ENCODE assay signal across 17 cellular contexts in the genomic region with DNA sequence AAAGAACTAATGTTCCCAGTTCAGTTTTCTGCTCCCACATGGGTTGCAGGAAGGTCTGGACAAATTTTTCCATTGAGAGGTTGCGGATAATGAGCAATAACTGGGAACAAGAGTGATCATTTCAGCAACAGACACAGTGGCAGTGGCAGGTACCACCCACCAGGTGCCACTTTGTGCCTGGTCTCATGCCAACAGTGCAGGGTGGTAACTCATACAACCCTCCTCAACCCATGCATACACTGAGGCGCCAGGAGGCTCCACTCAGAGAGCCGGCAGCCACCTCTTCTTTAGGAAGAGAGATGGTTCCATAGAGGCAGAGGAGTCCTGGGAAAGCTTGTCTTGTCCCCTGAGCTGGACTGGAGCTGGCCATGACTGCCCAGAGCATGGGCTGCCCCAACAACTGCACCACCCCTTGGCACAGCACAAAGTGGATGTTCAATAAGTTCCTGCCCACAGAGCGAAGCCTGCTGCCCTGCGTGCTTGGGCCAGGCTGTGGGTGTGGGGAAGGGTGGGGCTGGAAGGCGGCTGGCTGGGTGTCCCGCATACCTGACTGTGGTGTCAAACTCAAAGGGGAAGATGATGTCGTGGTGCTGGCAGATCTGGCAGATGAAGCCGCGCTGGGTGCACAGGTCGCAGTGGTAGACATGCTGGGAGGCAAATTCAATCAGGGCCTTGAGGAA. TPM values are rescaled to one million over a fixed set of nuclear protein-coding genes. Genes with fewer than 3 reads are reported as not detected.
DNase-seq lines count a peak whose midpoint lies in the region; ATAC-seq and TF ChIP-seq lines count a peak whose summit lies in the region.
"Had no signal": no experiment of that assay in that cellular context is flagged by ENCODE, and none has a peak within 500 bp of the region (broad histone marks: within the 10 kb centered on the region; RNA-seq: fewer than 3 reads in every experiment).

No MANE protein-coding gene starts in this region.

- H3K4me3 Mint-ChIP-seq in WTC11 = no peak overlapping the region
- H3K4me3 Mint-ChIP-seq: memory B cell had no signal

- no peak for DNase-seq in breast epithelium (ENCODE audit: low spot score in 2 of 2)
- peak; percentile 63 for DNase-seq in kidney tubule cell (ENCODE audit: low spot score)
- DNase-seq in gastrocnemius medialis = peak; percentile 38 to 60
- no peak for DNase-seq in stimulated activated CD4-positive, alpha-beta T cell treated with anti-CD3 and anti-CD28 coated beads, Interleukin-12 subunit alpha, Interleukin-12 subunit beta, amount 100 ng/mL, for 4 hours
- no peak for DNase-seq in WTC11 (ENCODE audit: low spot score)
- DNase-seq in UCSD-AML1 (lab: John Stamatoyannopoulos, UW; ENCODE audit: unreplicated experiment) = no peak
- no peak for DNase-seq in NCI-H2171 treated with DMSO at 0.1 percent for 48 hours (lab: John Stamatoyannopoulos, UW)
- DNase-seq: activated naive CD4-positive, alpha-beta T cell; EL; NCI-H1092; NCI-H2107; NCI-H526 treated with DMSO at 0.1 percent for 48 hours; right cardiac atrium; stimulated activated CD4-positive, alpha-beta T cell treated with anti-CD3 and anti-CD28 coated beads, Interleukin-2, amount 100 ng/mL, for 24 hours had no signal

- no peak overlapping the region for H3K27ac Mint-ChIP-seq in WTC11
- H3K27ac Mint-ChIP-seq: memory B cell had no signal

- peaks cover under 1% of the 10 kb centered on the region for H3K27me3 Mint-ChIP-seq in WTC11 (ENCODE audit: low read depth)
- H3K27me3 Mint-ChIP-seq: memory B cell had no signal

- TF ChIP-seq POLR2A in breast epithelium (IDR thresholded peaks at IDR 0.05) (no peak), gastrocnemius medialis (IDR thresholded peaks at IDR 0.05) (no peak)

- H3K9me3 Mint-ChIP-seq in WTC11 = no peaks in the 10 kb centered on the region
- H3K9me3 Mint-ChIP-seq: memory B cell, neural crest cell had no signal

- CTCF ChIA-PET in HEK293 (lab: Yijun Ruan, JAX) (interaction anchor here (1.1 kb wide), 1 partner anchor 14 kb away, joined by 4 read pairs; no protein-coding TSS in a partner anchor), WTC11 (lab: Charles Lee) (no interaction called here)

- H3K4me3 ChIP-seq in HEK293 (ENCODE audit: low read depth, low read length) (no peak overlapping the region), breast epithelium (no peak overlapping the region), gastrocnemius medialis (no peak overlapping the region)

- intact Hi-C loops in breast epithelium (cut with DNase I; ENCODE audit: low total_unique reads) (no loop called here), gastrocnemius medialis (cut with DNase I; ENCODE audit: low total_unique reads) (no loop called here)

- H3K4me1 Mint-ChIP-seq in WTC11 = peaks cover 23% of the 10 kb centered on the region
- H3K4me1 Mint-ChIP-seq: neural crest cell had no signal

- H3K9me3 ChIP-seq in HEK293 (ENCODE audit: control insufficient read depth, insufficient read depth, low read depth, low read length) (no peaks in the 10 kb centered on the region), breast epithelium (no peaks in the 10 kb centered on the region), gastrocnemius medialis (no peaks in the 10 kb centered on the region)

- in situ Hi-C loops in gastrocnemius medialis (cut with MboI; ENCODE audit: low sequenced_read_pairs in 4 of 4) = no loop called here

- POLR2A ChIA-PET in HEK293 (lab: Yijun Ruan, JAX) = no interaction called here
- POLR2A ChIA-PET in WTC11 (lab: Charles Lee) = no interaction called here

- ATAC-seq in gastrocnemius medialis (peak; percentile 19 to 66), WTC11 (no peak)

- peaks cover 0 to 27% of the 10 kb centered on the region in 2 experiments; a peak in 2 of 3 replicates for H3K36me3 ChIP-seq in HEK293 (ENCODE audit: control insufficient read depth in 2 of 2, insufficient read depth in 1 of 2, low read length in 2 of 2)
- H3K36me3 ChIP-seq in breast epithelium = no peaks in the 10 kb centered on the region
- H3K36me3 ChIP-seq in gastrocnemius medialis = peaks cover 0 to 27% of the 10 kb centered on the region in 2 donors

- H3K36me3 Mint-ChIP-seq in WTC11 = no peaks in the 10 kb centered on the region
- H3K36me3 Mint-ChIP-seq: memory B cell had no signal

- no peak for TF ChIP-seq CTCF in HEK293 (tag by site-specific recombination; IDR thresholded peaks at IDR 0.05)
- TF ChIP-seq CTCF in breast epithelium (IDR thresholded peaks at IDR 0.05) = no peak
- no peak for TF ChIP-seq CTCF in gastrocnemius medialis (IDR thresholded peaks at IDR 0.05 in 4 of 5, conservative IDR thresholded peaks at IDR 0.05 in 1 of 5)
- TF ChIP-seq CTCF in WTC11 (IDR thresholded peaks at IDR 0.05) = no peak

- H3K27ac ChIP-seq in HEK293 (ENCODE audit: extremely low read depth, low read depth, low read length) = no peak overlapping the region
- peak overlapping the region; percentile 61 to 66 for H3K27ac ChIP-seq in breast epithelium
- H3K27ac ChIP-seq in gastrocnemius medialis = no peak overlapping the region

- H3K4me1 ChIP-seq in HEK293 (ENCODE audit: control insufficient read depth, insufficient read depth, low read length) (no peaks in the 10 kb centered on the region; the same call in 1 of the 2 replicates), breast epithelium (no peaks in the 10 kb centered on the region), gastrocnemius medialis (peaks cover 18 to 23% of the 10 kb centered on the region in 2 donors)

- H3K27me3 ChIP-seq in breast epithelium (no peaks in the 10 kb centered on the region), gastrocnemius medialis (no peaks in the 10 kb centered on the region)

TF ChIP-seq in HEK293, 187 proteins besides CTCF, POLR2A, EP300 and RAD21:
- TF ChIP-seq KLF1 (tag by site-specific recombination; IDR thresholded peaks at IDR 0.05) = 0 out of 2 replicates have a peak, but pooled peaks have one; percentile 13
- TF ChIP-seq ZNF146 (tag by site-specific recombination; IDR thresholded peaks at IDR 0.05) = no peak

TF ChIP-seq in WTC11, 78 proteins besides CTCF, POLR2A, EP300 and RAD21:
- TF ChIP-seq GABPB1 (CRISPR knock-in tag; IDR thresholded peaks at IDR 0.05) (no peak), ZNF423 (CRISPR knock-in tag; IDR thresholded peaks at IDR 0.05) (no peak), NR1H2 (CRISPR knock-in tag; IDR thresholded peaks at IDR 0.05) (no peak), ZNF138 (CRISPR knock-in tag; conservative IDR thresholded peaks at IDR 0.05) (no peak), NR3C1 (CRISPR knock-in tag; conservative IDR thresholded peaks at IDR 0.05; ENCODE audit: low read depth) (no peak), TEAD1 (CRISPR knock-in tag; IDR thresholded peaks at IDR 0.05) (no peak), NR2C2 (CRISPR knock-in tag; IDR thresholded peaks at IDR 0.05) (no peak), ZNF396 (CRISPR knock-in tag; IDR thresholded peaks at IDR 0.05; ENCODE audit: borderline replicate concordance) (no peak)
- TF ChIP-seq, protein P1, sequence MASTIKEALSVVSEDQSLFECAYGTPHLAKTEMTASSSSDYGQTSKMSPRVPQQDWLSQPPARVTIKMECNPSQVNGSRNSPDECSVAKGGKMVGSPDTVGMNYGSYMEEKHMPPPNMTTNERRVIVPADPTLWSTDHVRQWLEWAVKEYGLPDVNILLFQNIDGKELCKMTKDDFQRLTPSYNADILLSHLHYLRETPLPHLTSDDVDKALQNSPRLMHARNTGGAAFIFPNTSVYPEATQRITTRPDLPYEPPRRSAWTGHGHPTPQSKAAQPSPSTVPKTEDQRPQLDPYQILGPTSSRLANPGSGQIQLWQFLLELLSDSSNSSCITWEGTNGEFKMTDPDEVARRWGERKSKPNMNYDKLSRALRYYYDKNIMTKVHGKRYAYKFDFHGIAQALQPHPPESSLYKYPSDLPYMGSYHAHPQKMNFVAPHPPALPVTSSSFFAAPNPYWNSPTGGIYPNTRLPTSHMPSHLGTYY (CRISPR knock-in tag; IDR thresholded peaks at IDR 0.05) = no peak
- TF ChIP-seq, protein P2, sequence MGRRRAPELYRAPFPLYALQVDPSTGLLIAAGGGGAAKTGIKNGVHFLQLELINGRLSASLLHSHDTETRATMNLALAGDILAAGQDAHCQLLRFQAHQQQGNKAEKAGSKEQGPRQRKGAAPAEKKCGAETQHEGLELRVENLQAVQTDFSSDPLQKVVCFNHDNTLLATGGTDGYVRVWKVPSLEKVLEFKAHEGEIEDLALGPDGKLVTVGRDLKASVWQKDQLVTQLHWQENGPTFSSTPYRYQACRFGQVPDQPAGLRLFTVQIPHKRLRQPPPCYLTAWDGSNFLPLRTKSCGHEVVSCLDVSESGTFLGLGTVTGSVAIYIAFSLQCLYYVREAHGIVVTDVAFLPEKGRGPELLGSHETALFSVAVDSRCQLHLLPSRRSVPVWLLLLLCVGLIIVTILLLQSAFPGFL (CRISPR knock-in tag; IDR thresholded peaks at IDR 0.05; ENCODE audit: borderline replicate concordance) = no peak
- TF ChIP-seq, protein P3, sequence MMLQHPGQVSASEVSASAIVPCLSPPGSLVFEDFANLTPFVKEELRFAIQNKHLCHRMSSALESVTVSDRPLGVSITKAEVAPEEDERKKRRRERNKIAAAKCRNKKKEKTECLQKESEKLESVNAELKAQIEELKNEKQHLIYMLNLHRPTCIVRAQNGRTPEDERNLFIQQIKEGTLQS (CRISPR knock-in tag; conservative IDR thresholded peaks at IDR 0.05) = no peak

RNA-seq across cellular contexts. Expression of a gene that starts 6.4 kb away (rescaled TPM):
- 10 to 100 TPM; 17.3 to 28.8 (median 17.6) TPM for total RNA-seq in breast epithelium
- 1 to 10 TPM; 4.2 to 6.0 (median 5.1) TPM for total RNA-seq in gastrocnemius medialis
- total RNA-seq in WTC11 (2021) = 12.9 to 16.0 TPM (median 14.8 TPM) in 3 replicates

RNA-seq across cellular contexts. Expression of a gene that starts 51.5 kb away (rescaled TPM):
- total RNA-seq in breast epithelium = 10 to 100 TPM; 31.5 to 49.0 (median 36.9) TPM
- 10 to 100 TPM; 27.5 to 86.8 (median 31.3) TPM for total RNA-seq in gastrocnemius medialis
- 15.8 to 19.6 TPM (median 17.2 TPM) in 3 replicates for total RNA-seq in WTC11 (2021)

Comparison
In these comparisons a context has a peak if more than half of its experiments do, and no peak if none do; other contexts are left out.
1. H3K27ac ChIP-seq: peak in breast epithelium (2 of 2); none in HEK293 (single experiment) and gastrocnemius medialis (0 of 4).
2. DNase-seq: peak in kidney tubule cell (single experiment) and gastrocnemius medialis (2 of 2); none in breast epithelium (0 of 2), stimulated activated CD4-positive, alpha-beta T cell treated with anti-CD3 and anti-CD28 coated beads, Interleukin-12 subunit alpha, Interleukin-12 subunit beta, amount 100 ng/mL, for 4 hours (single experiment), WTC11 (single experiment), UCSD-AML1 (single experiment) and NCI-H2171 treated with DMSO at 0.1 percent for 48 hours (single experiment).